Comparison of ENCODE assay signal across 27 cellular contexts in the genomic region with DNA sequence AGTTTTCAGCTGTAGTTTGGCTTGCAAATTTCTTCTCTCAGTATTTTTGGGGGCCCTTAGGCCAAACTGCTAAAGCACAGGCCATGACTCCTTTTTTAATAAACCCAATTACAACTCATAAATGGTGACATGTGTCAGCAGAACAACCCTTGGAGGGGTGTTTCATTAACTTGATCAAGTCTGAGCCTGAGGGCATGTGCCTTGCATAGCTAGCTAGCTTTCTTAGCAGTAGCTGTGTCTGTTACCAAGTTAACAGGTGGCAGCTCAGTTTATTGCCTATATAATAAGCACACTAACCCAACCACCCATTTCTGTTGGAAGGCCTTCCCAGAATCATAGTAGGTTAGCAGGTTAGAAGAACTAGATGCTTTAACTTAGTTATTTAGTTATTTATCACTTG.
"Had no signal": no experiment of that assay in that cellular context is flagged by ENCODE, and none has a peak within 500 bp of the region (broad histone marks: within the 10 kb centered on the region; RNA-seq: fewer than 3 reads in every experiment).

No MANE protein-coding gene starts in this region.

- H3K4me1 ChIP-seq: SJSA1 had no signal

- H3K4me3 Mint-ChIP-seq: activated CD4-positive, alpha-beta T cell treated with anti-CD3 and anti-CD28 coated beads, Interleukin-2, amount 10 ng/mL, durations not matched to agents 24 days and 14 days; activated CD8-positive, alpha-beta T cell treated with anti-CD3 and anti-CD28 coated beads for 36 hours; activated naive CD4-positive, alpha-beta T cell treated with anti-CD3 and anti-CD28 coated beads, Interleukin-2, amount 10 ng/mL, durations not matched to agents 7 days and 5 days; activated naive CD8-positive, alpha-beta T cell; activated naive CD8-positive, alpha-beta T cell treated with anti-CD3 and anti-CD28 coated beads, Interleukin-2, amount 50 U/mL, for 24 hours; activated T-cell treated with anti-CD3 and anti-CD28 coated beads, Interleukin-2, amount 50 U/mL, for 72 hours; brain had no signal

- H3K27me3 ChIP-seq: MG63, SJSA1 had no signal

- H3K9me3 Mint-ChIP-seq: activated CD4-positive, alpha-beta T cell treated with anti-CD3 and anti-CD28 coated beads, Interleukin-2, amount 10 ng/mL, durations not matched to agents 24 days and 14 days; brain had no signal

- H3K27ac Mint-ChIP-seq: activated CD4-positive, alpha-beta T cell treated with anti-CD3 and anti-CD28 coated beads, Interleukin-2, amount 10 ng/mL, durations not matched to agents 24 days and 14 days; activated CD8-positive, alpha-beta T cell treated with anti-CD3 and anti-CD28 coated beads for 36 hours; activated naive CD4-positive, alpha-beta T cell treated with anti-CD3 and anti-CD28 coated beads, Interleukin-2, amount 10 ng/mL, durations not matched to agents 7 days and 5 days; activated naive CD8-positive, alpha-beta T cell; activated naive CD8-positive, alpha-beta T cell treated with anti-CD3 and anti-CD28 coated beads, Interleukin-2, amount 50 U/mL, for 24 hours; activated T-cell treated with anti-CD3 and anti-CD28 coated beads, Interleukin-2, amount 50 U/mL, for 72 hours; brain had no signal

- ATAC-seq: activated CD8-positive, alpha-beta T cell treated with anti-CD3 and anti-CD28 coated beads for 36 hours; activated naive CD8-positive, alpha-beta T cell treated with anti-CD3 and anti-CD28 coated beads, Interleukin-2, amount 50 U/mL, for 24 hours; activated T-cell treated with anti-CD3 and anti-CD28 coated beads, Interleukin-2, amount 50 U/mL, for 72 hours; Panc1 had no signal

- H3K9me3 ChIP-seq: MG63, SJSA1 had no signal

- H3K4me1 Mint-ChIP-seq: activated CD4-positive, alpha-beta T cell treated with anti-CD3 and anti-CD28 coated beads, Interleukin-2, amount 10 ng/mL, durations not matched to agents 24 days and 14 days; activated naive CD4-positive, alpha-beta T cell treated with anti-CD3 and anti-CD28 coated beads, Interleukin-2, amount 10 ng/mL, durations not matched to agents 7 days and 5 days; activated naive CD8-positive, alpha-beta T cell treated with anti-CD3 and anti-CD28 coated beads, Interleukin-2, amount 50 U/mL, for 24 hours had no signal

- H3K36me3 ChIP-seq: MG63, SJSA1, WERI-Rb-1 had no signal

- H3K27ac ChIP-seq: SJSA1, WERI-Rb-1 had no signal

- DNase-seq: activated CD4-positive, alpha-beta T cell treated with anti-CD3 and anti-CD28 coated beads, Interleukin-2, amount 10 ng/mL, durations not matched to agents 24 days and 14 days; activated CD4-positive, alpha-beta T cell treated with anti-CD3 and anti-CD28 coated beads, Interleukin-2, amount 50 U/mL, for 4 hours; activated CD8-positive, alpha-beta T cell treated with anti-CD3 and anti-CD28 coated beads for 36 hours; activated gamma-delta T cell treated with Interleukin-2 at 50 U/mL for 16 hours; activated naive CD4-positive, alpha-beta T cell treated with anti-CD3 and anti-CD28 coated beads, Interleukin-2, amount 10 ng/mL, durations not matched to agents 7 days and 5 days; activated naive CD8-positive, alpha-beta T cell treated with anti-CD3 and anti-CD28 coated beads, Interleukin-2, amount 50 U/mL, for 24 hours; activated T-cell treated with anti-CD3 and anti-CD28 coated beads, Interleukin-2, amount 50 U/mL, for 1 hour; activated T-cell treated with anti-CD3 and anti-CD28 coated beads, Interleukin-2, amount 50 U/mL, for 72 hours; anterior cingulate cortex; caudate nucleus; cerebellar nuclear complex; Kasumi-1; KG1; MG63; MV-4-11; NCI-H1105; NCI-H1436 treated with DMSO at 0.1 percent for 48 hours; NCI-H1694 treated with DMSO at 0.1 percent for 48 hours; NCI-H2029; NCI-H510A; SHP77; T1000; WERI-Rb-1 had no signal

- H3K36me3 Mint-ChIP-seq: activated naive CD4-positive, alpha-beta T cell treated with anti-CD3 and anti-CD28 coated beads, Interleukin-2, amount 10 ng/mL, durations not matched to agents 7 days and 5 days; activated naive CD8-positive, alpha-beta T cell; brain had no signal

- H3K4me3 ChIP-seq: MG63, SJSA1 had no signal

- H3K27me3 Mint-ChIP-seq: activated CD4-positive, alpha-beta T cell treated with anti-CD3 and anti-CD28 coated beads, Interleukin-2, amount 10 ng/mL, durations not matched to agents 24 days and 14 days; activated CD8-positive, alpha-beta T cell treated with anti-CD3 and anti-CD28 coated beads for 36 hours; activated naive CD4-positive, alpha-beta T cell treated with anti-CD3 and anti-CD28 coated beads, Interleukin-2, amount 10 ng/mL, durations not matched to agents 7 days and 5 days; activated naive CD8-positive, alpha-beta T cell; activated naive CD8-positive, alpha-beta T cell treated with anti-CD3 and anti-CD28 coated beads, Interleukin-2, amount 50 U/mL, for 24 hours; brain had no signal
